16 cellular contexts compared by ENCODE assay signal in the genomic region with DNA sequence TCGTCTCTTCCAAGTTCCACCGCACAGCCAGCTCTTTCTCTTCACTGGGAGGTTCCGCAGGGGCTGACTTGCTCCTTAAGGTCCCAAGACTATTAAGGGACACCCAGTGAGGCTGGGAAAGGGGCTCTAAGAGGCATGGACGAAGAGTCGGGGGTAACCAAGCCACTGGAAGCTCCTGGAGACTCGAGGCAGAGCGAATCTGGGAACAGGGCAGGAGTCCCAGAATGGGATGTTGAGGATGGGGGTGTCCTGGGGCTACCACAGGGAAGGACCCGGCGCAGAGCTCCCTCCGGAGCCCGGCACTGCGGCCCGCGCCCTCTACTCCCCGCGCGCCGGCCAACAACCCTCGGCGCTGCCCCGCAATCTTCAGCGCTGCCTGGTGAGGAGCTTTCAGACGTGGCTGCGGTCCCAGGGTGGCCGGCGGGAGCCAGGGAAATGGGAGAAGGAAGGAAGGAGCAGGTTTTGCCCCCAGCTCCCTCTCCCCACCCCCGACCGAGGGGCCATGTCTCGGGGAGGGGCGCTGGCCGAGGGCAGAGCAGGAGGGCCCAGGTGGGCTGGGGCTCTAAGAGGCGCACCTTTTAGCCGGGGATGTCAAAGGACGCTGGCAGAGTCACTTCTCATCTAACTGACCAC. TPM values are rescaled to one million over a fixed set of nuclear protein-coding genes. Genes with fewer than 3 reads are reported as not detected.
DNase-seq lines count a peak whose midpoint lies in the region; ATAC-seq and TF ChIP-seq lines count a peak whose summit lies in the region.
"Had no signal": no experiment of that assay in that cellular context is flagged by ENCODE, and none has a peak within 500 bp of the region (broad histone marks: within the 10 kb centered on the region; RNA-seq: fewer than 3 reads in every experiment).

No MANE protein-coding gene starts in this region.

- no peak overlapping the region for H3K4me3 Mint-ChIP-seq in H9

- ATAC-seq in thoracic aorta (ENCODE audit: insufficient number of reproducible peaks, low FRiP score, low read depth) (no peak), GM21390 (IDR thresholded peaks at IDR 0.05; ENCODE audit: unreplicated experiment) (no peak)

- H3K79me2 ChIP-seq in H9 (ENCODE audit: insufficient read depth, low read length) (no peaks in the 10 kb centered on the region), SK-N-SH (ENCODE audit: insufficient read depth) (no peaks in the 10 kb centered on the region)

- no peak overlapping the region for H2AK5ac ChIP-seq in H9 (ENCODE audit: insufficient read length, low read length)

- POLR2A ChIA-PET in SK-N-SH (lab: Yijun Ruan, JAX): interaction anchor here (1.2 kb wide), 1 partner anchor 19 kb away, joined by 3 read pairs; no protein-coding TSS in a partner anchor

- no peaks in the 10 kb centered on the region for H3K4me1 ChIP-seq in H9 (ENCODE audit: insufficient read depth, low read length)
- H3K4me1 ChIP-seq in duodenal mucosa (ENCODE audit: control insufficient read depth in 1 of 2, insufficient read depth in 2 of 2, low read length in 2 of 2): peaks cover 12 to 29% of the 10 kb centered on the region in 2 donors
- no peaks in the 10 kb centered on the region for H3K4me1 ChIP-seq in mucosa of stomach (ENCODE audit: control insufficient read depth, insufficient read depth, low read length)
- H3K4me1 ChIP-seq in thoracic aorta (ENCODE audit: control insufficient read depth in 1 of 2, low read depth in 2 of 2): peaks cover 0 to 27% of the 10 kb centered on the region in 2 donors
- no peaks in the 10 kb centered on the region for H3K4me1 ChIP-seq in SK-N-SH (ENCODE audit: control insufficient read depth in 1 of 2, insufficient read depth in 2 of 2, low read depth in 1 of 2, low read length in 1 of 2)
- H3K4me1 ChIP-seq: HAP-1 had no signal

- WGBS in H9 (ENCODE audit: extremely low coverage, insufficient read length, low lambda C conversion rate): no CpG with 5 or more reads among the region's 34 CpGs
- WGBS in SK-N-SH (ENCODE audit: low lambda C conversion rate): 90% methylated on average over 21 of the region's 34 CpGs

- no peak overlapping the region for H2BK15ac ChIP-seq in H9 (ENCODE audit: low read depth, low read length)

- TF ChIP-seq CTCF in H9 (conservative IDR thresholded peaks at IDR 0.05) (no peak), thoracic aorta (IDR thresholded peaks at IDR 0.05) (no peak), SK-N-SH (IDR thresholded peaks at IDR 0.05) (no peak)

- H3K36me3 ChIP-seq in duodenal mucosa (ENCODE audit: control insufficient read depth in 1 of 2, insufficient read depth in 2 of 2, low read length in 2 of 2) (peaks cover 6 to 15% of the 10 kb centered on the region in 2 donors), mucosa of stomach (ENCODE audit: control insufficient read depth, insufficient read depth, low read length) (no peaks in the 10 kb centered on the region), thoracic aorta (no peaks in the 10 kb centered on the region), SK-N-SH (replicated peaks in 1 of 2; ENCODE audit: control insufficient read depth in 1 of 2, insufficient read depth in 2 of 2, low read length in 1 of 2) (no peaks in the 10 kb centered on the region)
- H3K36me3 ChIP-seq: HAP-1 had no signal

- no peak overlapping the region for H4K8ac ChIP-seq in H9 (replicated peaks; ENCODE audit: insufficient read length, low read depth, low read length)

- TF ChIP-seq RAD21 in SK-N-SH (IDR thresholded peaks at IDR 0.05; ENCODE audit: low read length): no peak

- H2BK120ac ChIP-seq in H9 (ENCODE audit: low read depth, low read length, poor library complexity, severe bottlenecking): no peak overlapping the region

- H3K27me3 ChIP-seq in H9 (ENCODE audit: insufficient read depth, low read length) (no peaks in the 10 kb centered on the region), duodenal mucosa (ENCODE audit: control insufficient read depth in 1 of 2, insufficient read depth in 2 of 2, low read length in 2 of 2) (no peaks in the 10 kb centered on the region), mucosa of stomach (ENCODE audit: control insufficient read depth, insufficient read depth, low read length) (no peaks in the 10 kb centered on the region), thoracic aorta (replicated peaks; ENCODE audit: insufficient read depth) (no peaks in the 10 kb centered on the region), SK-N-SH (ENCODE audit: insufficient read depth) (no peaks in the 10 kb centered on the region)

- TF ChIP-seq EP300 in SK-N-SH (IDR thresholded peaks at IDR 0.05; ENCODE audit: borderline replicate concordance in 1 of 2, low read depth in 1 of 2, low read length in 1 of 2): no peak

- no peak overlapping the region for H3K56ac ChIP-seq in H9 (ENCODE audit: insufficient read length, low read depth, low read length)

- no peaks in the 10 kb centered on the region for H3K9me3 Mint-ChIP-seq in H9

- no peak overlapping the region for H3K9ac ChIP-seq in H9 (ENCODE audit: extremely low read depth, insufficient read length, low read length)
- H3K9ac ChIP-seq in duodenal mucosa (ENCODE audit: low read depth in 1 of 2, low read length in 2 of 2): peak overlapping the region; percentile 86 to 92
- H3K9ac ChIP-seq in mucosa of stomach (ENCODE audit: low read length): peak overlapping the region; percentile 59
- H3K9ac ChIP-seq in SK-N-SH: no peak overlapping the region

- CTCF ChIA-PET in SK-N-SH (lab: Yijun Ruan, JAX): interaction anchor here (0.6 to 3.3 kb wide), 3 partner anchors 10 to 18 kb away, joined by 3 to 17 read pairs (median 9); no protein-coding TSS in a partner anchor

- H3K27ac Mint-ChIP-seq in H9: no peak overlapping the region

- no peaks in the 10 kb centered on the region for H3K23me2 ChIP-seq in H9 (ENCODE audit: insufficient read length, low read depth, low read length, poor library complexity, severe bottlenecking)

- H3K27ac ChIP-seq in H9 (ENCODE audit: insufficient read length, low read depth, low read length) (no peak overlapping the region), duodenal mucosa (ENCODE audit: low read depth, low read length) (peak overlapping the region; percentile 78), thoracic aorta (no peak overlapping the region), SK-N-SH (ENCODE audit: low read depth in 2 of 2, low read length in 1 of 2) (no peak overlapping the region)
- H3K27ac ChIP-seq: C4-2B had no signal

- peak; percentile 45 for DNase-seq in H9
- no peak for DNase-seq in thoracic aorta (ENCODE audit: low spot score)
- DNase-seq in NCI-H2029 treated with DMSO at 0.1 percent for 48 hours (lab: John Stamatoyannopoulos, UW): no peak
- DNase-seq in SK-N-SH: no peak
- no peak for DNase-seq in medulla oblongata (ENCODE audit: extremely low spot score)
- DNase-seq: DMS79, IMR-90, NCI-H1105, NCI-H2081 treated with DMSO at 0.1 percent for 48 hours, Right ventricle myocardium superior had no signal

- H3K4me1 Mint-ChIP-seq in H9: peaks cover 14 to 17% of the 10 kb centered on the region in 2 experiments

- H2BK5ac ChIP-seq in H9 (ENCODE audit: insufficient read length, low read length): no peak overlapping the region

- no peak overlapping the region for H2BK20ac ChIP-seq in H9 (ENCODE audit: low read depth, low read length, poor library complexity, severe bottlenecking)

- no peaks in the 10 kb centered on the region for H3K9me2 ChIP-seq in SK-N-SH

- no peaks in the 10 kb centered on the region for H3K79me1 ChIP-seq in H9 (ENCODE audit: insufficient read depth, low read depth, low read length, poor library complexity, severe bottlenecking)

- no peak overlapping the region for H3K18ac ChIP-seq in H9 (ENCODE audit: insufficient read length, low read depth, low read length)

- H3K9me3 ChIP-seq in H9 (ENCODE audit: control insufficient read depth, low read depth, low read length) (no peaks in the 10 kb centered on the region), duodenal mucosa (ENCODE audit: control insufficient read depth in 1 of 2, low read length in 2 of 2) (no peaks in the 10 kb centered on the region), mucosa of stomach (ENCODE audit: control insufficient read depth, low read length) (no peaks in the 10 kb centered on the region), thoracic aorta (no peaks in the 10 kb centered on the region), SK-N-SH (no peaks in the 10 kb centered on the region)
- H3K9me3 ChIP-seq: HAP-1 had no signal

- no peaks in the 10 kb centered on the region for H3F3A ChIP-seq in SK-N-SH (replicated peaks; ENCODE audit: insufficient read depth)

- H3K23ac ChIP-seq in H9 (ENCODE audit: insufficient read length, low read depth, low read length): no peak overlapping the region

- H3K4me3 ChIP-seq in duodenal mucosa (ENCODE audit: low read depth in 1 of 2, low read length in 2 of 2) (peak overlapping the region; percentile 84), mucosa of stomach (ENCODE audit: low read length) (peak overlapping the region; percentile 12), thoracic aorta (peak overlapping the region; percentile 44), SK-N-SH (ENCODE audit: low read depth in 2 of 2, low read length in 1 of 2) (no peak overlapping the region)
- H3K4me3 ChIP-seq: HAP-1 had no signal

- H3K27me3 Mint-ChIP-seq in H9 (ENCODE audit: low read depth): no peaks in the 10 kb centered on the region; the same call in 1 of the 2 replicates

- H2BK12ac ChIP-seq in H9 (ENCODE audit: insufficient read length, low read depth, low read length): no peak overlapping the region

- H4K5ac ChIP-seq in H9 (ENCODE audit: insufficient read length, low read depth, low read length): no peak overlapping the region

- H3K4me2 ChIP-seq in H9 (ENCODE audit: insufficient read depth, insufficient read length, low read length) (no peak overlapping the region), SK-N-SH (no peak overlapping the region)

- no peak overlapping the region for H3K4ac ChIP-seq in H9 (ENCODE audit: low read depth, low read length)

- no peak overlapping the region for H2AFZ ChIP-seq in H9 (ENCODE audit: low read length)
- H2AFZ ChIP-seq in SK-N-SH (ENCODE audit: low read depth): no peak overlapping the region

- H3K36me3 Mint-ChIP-seq in H9 (ENCODE audit: insufficient read depth in 1 of 3, low read depth in 3 of 3): peaks cover 0 to 3% (median 0%) of the 10 kb centered on the region in 3 experiments; a peak in 1 of 7 replicates

- H4K20me1 ChIP-seq in H9 (ENCODE audit: control insufficient read depth, insufficient read depth, insufficient read length): no peaks in the 10 kb centered on the region
- H4K20me1 ChIP-seq in SK-N-SH (ENCODE audit: insufficient read depth): no peaks in the 10 kb centered on the region

- H4K91ac ChIP-seq in H9 (ENCODE audit: insufficient read length, low read depth, low read length): no peak overlapping the region

- no peak overlapping the region for H3T11ph ChIP-seq in H9 (ENCODE audit: low read length)

- no peak overlapping the region; the same call in 1 of the 2 replicates for H3K14ac ChIP-seq in H9 (ENCODE audit: insufficient read depth, low read length)

RNA-seq across cellular contexts. Expression of a gene that starts 0.6 kb away (rescaled TPM):
- 0.11 TPM in 1 of 2 replicates, not detected in the other for total RNA-seq in H9 (2021)
- under 1 TPM in 1 of 2 donors, not detected in 1; 0.56 TPM for total RNA-seq in thoracic aorta
- 0.18 and 0.49 TPM in 2 replicates for polyA plus RNA-seq in SK-N-SH (2012; rRNA removed)
- 0.01 and 0.10 TPM in 2 replicates for polyA plus RNA-seq in SK-N-SH (2012; cell fraction: cytosol; rRNA removed)
- 0.70 and 0.83 TPM in 2 replicates for polyA plus RNA-seq in SK-N-SH (2012; cell fraction: nucleus; rRNA removed)
- total RNA-seq: IMR-90, LHCN-M2 had no signal
- polyA plus RNA-seq: IMR-90 had no signal

RNA-seq across cellular contexts. Expression of a gene that starts 20.7 kb away (rescaled TPM):
- total RNA-seq in H9 (2021) (3.4 and 5.2 TPM in 2 replicates), thoracic aorta (10 to 100 TPM; 10.4 to 11.8 TPM)
- polyA plus RNA-seq in SK-N-SH (2012; rRNA removed): 18.1 and 30.9 TPM in 2 replicates
- polyA plus RNA-seq in SK-N-SH (2012; cell fraction: cytosol; rRNA removed): 11.6 and 20.7 TPM in 2 replicates
- polyA plus RNA-seq in SK-N-SH (2012; cell fraction: nucleus; rRNA removed): 18.8 and 24.8 TPM in 2 replicates

RNA-seq across cellular contexts. Expression of a gene that starts 30.9 kb away (rescaled TPM):
- total RNA-seq in H9 (2021) (60.5 and 62.6 TPM in 2 replicates), thoracic aorta (100 to 1,000 TPM; 101 to 122 TPM)
- 135 and 143 TPM in 2 replicates for polyA plus RNA-seq in SK-N-SH (2012; rRNA removed)
- 180 and 228 TPM in 2 replicates for polyA plus RNA-seq in SK-N-SH (2012; cell fraction: cytosol; rRNA removed)
- polyA plus RNA-seq in SK-N-SH (2012; cell fraction: nucleus; rRNA removed): 48.5 and 66.0 TPM in 2 replicates

RNA-seq across cellular contexts. Expression of a gene that starts 40.1 kb away (rescaled TPM):
- total RNA-seq in H9 (2021): 20.7 and 20.8 TPM in 2 replicates
- total RNA-seq in thoracic aorta: 1 to 10 TPM; 7.7 to 8.3 TPM
- polyA plus RNA-seq in SK-N-SH (2012; rRNA removed): 0.26 and 0.30 TPM in 2 replicates
- polyA plus RNA-seq in SK-N-SH (2012; cell fraction: cytosol; rRNA removed): 0.17 and 0.19 TPM in 2 replicates
- 0.27 and 0.31 TPM in 2 replicates for polyA plus RNA-seq in SK-N-SH (2012; cell fraction: nucleus; rRNA removed)

Comparison
In these comparisons a context has a peak if more than half of its experiments do, and no peak if none do; other contexts are left out.
1. H3K9ac ChIP-seq: peak in duodenal mucosa (2 of 2) and mucosa of stomach (single experiment); none in H9 (single experiment) and SK-N-SH (single experiment).
2. H3K4me3 ChIP-seq: peak in duodenal mucosa (2 of 2), mucosa of stomach (single experiment) and thoracic aorta (single experiment); none in SK-N-SH (0 of 2).